15 cellular contexts compared by ENCODE assay signal in genomic region chr13:49399801-49400472, GRCh38. TPM values are rescaled to one million over a fixed set of nuclear protein-coding genes. Genes with fewer than 3 reads are reported as not detected.
DNase-seq lines count a peak whose midpoint lies in the region; ATAC-seq and TF ChIP-seq lines count a peak whose summit lies in the region.
"Had no signal": no experiment of that assay in that cellular context is flagged by ENCODE, and none has a peak within 500 bp of the region (broad histone marks: within the 10 kb centered on the region; RNA-seq: fewer than 3 reads in every experiment).

No MANE protein-coding gene starts in this region.

- H3K4me1 Mint-ChIP-seq in Caco-2 (ENCODE audit: low read depth, unreplicated experiment) = peaks cover 4% of the 10 kb centered on the region
- no peaks in the 10 kb centered on the region for H3K4me1 Mint-ChIP-seq in activated T-cell treated with anti-CD3 and anti-CD28 coated beads, Interleukin-2, amount 50 U/mL, for 4 hours (ENCODE audit: low read depth)
- H3K4me1 Mint-ChIP-seq: stimulated activated naive CD8-positive, alpha-beta T cell treated with anti-CD3 and anti-CD28 coated beads, Interleukin-15, amount 100 ng/mL, for 72 hours had no signal

- no peak overlapping the region; the same call in 1 of the 2 replicates for H2AFZ ChIP-seq in PC-9

- H3K9me3 Mint-ChIP-seq in Caco-2 (ENCODE audit: unreplicated experiment) = peaks cover 17% of the 10 kb centered on the region
- H3K9me3 Mint-ChIP-seq in activated T-cell treated with anti-CD3 and anti-CD28 coated beads, Interleukin-2, amount 50 U/mL, for 4 hours = peaks cover 13% of the 10 kb centered on the region

- no peaks in the 10 kb centered on the region for H3K27me3 Mint-ChIP-seq in Caco-2 (ENCODE audit: insufficient read depth, unreplicated experiment)
- no peaks in the 10 kb centered on the region for H3K27me3 Mint-ChIP-seq in activated T-cell treated with anti-CD3 and anti-CD28 coated beads, Interleukin-2, amount 50 U/mL, for 4 hours (ENCODE audit: low read depth)
- H3K27me3 Mint-ChIP-seq: stimulated activated naive CD8-positive, alpha-beta T cell treated with anti-CD3 and anti-CD28 coated beads, Interleukin-15, amount 100 ng/mL, for 72 hours had no signal

- H3K27ac ChIP-seq in PC-9 (peak overlapping the region; percentile 84), right cardiac atrium (ENCODE audit: low read length) (no peak overlapping the region), sigmoid colon (peak overlapping the region; percentile 72 to 89 (median 86))

- DNase-seq in Caco-2 (peak in 1 of 2 experiments; percentile 36), PC-9 (peak in 1 of 2 experiments; percentile 93), right cardiac atrium (no peak), sigmoid colon (no peak), AG08396 (ENCODE audit: low spot score) (no peak), NOMO-1 treated with dmso at 0.1 percent for 144 hours (lab: John Stamatoyannopoulos, UW; ENCODE audit: unreplicated experiment) (no peak), D341Med (ENCODE audit: low spot score) (no peak)
- DNase-seq in activated T-cell treated with anti-CD3 and anti-CD28 coated beads, Interleukin-2, amount 50 U/mL, for 4 hours = no peak
- DNase-seq: activated CD4-positive, alpha-beta T cell treated with anti-CD3 and anti-CD28 coated beads, Interleukin-2, amount 50 U/mL, for 48 hours; head of caudate nucleus; MG63; NCI-H2107; NCI-H774; SHP77 treated with DMSO at 0.1 percent for 48 hours; stimulated activated naive CD8-positive, alpha-beta T cell treated with anti-CD3 and anti-CD28 coated beads, Interleukin-15, amount 100 ng/mL, for 72 hours had no signal

- TF ChIP-seq CTCF in Caco-2 (IDR thresholded peaks at IDR 0.05; ENCODE audit: insufficient read depth in 1 of 2, low read depth in 1 of 2, low read length in 1 of 2, severe bottlenecking in 1 of 2, unreplicated experiment in 1 of 2) (no peak), PC-9 (conservative IDR thresholded peaks at IDR 0.05) (no peak), sigmoid colon (IDR thresholded peaks at IDR 0.05) (no peak)

- H3K9me3 ChIP-seq in Caco-2 = peaks cover 5% of the 10 kb centered on the region
- H3K9me3 ChIP-seq in PC-9 (ENCODE audit: insufficient read depth, low read depth) = no peaks in the 10 kb centered on the region; the same call in 1 of the 2 replicates
- peaks cover 1% of the 10 kb centered on the region for H3K9me3 ChIP-seq in right cardiac atrium (ENCODE audit: control insufficient read depth, low read length)
- H3K9me3 ChIP-seq in sigmoid colon = peaks cover 0 to 4% (median 0%) of the 10 kb centered on the region in 4 donors

- peak overlapping the region; percentile 76 for H3K4me2 ChIP-seq in PC-9

- peaks cover 17% of the 10 kb centered on the region; the same call in 1 of the 2 replicates for H3F3A ChIP-seq in PC-9 (ENCODE audit: insufficient read depth, low read depth)

- H4K20me1 ChIP-seq in PC-9 (ENCODE audit: insufficient read depth) = no peaks in the 10 kb centered on the region

- BruUV-seq in Caco-2 (replicated peaks; lab: Mats Ljungman, UMichigan) (no TSS peak), PC-9 (replicated peaks; lab: Mats Ljungman, UMichigan) (no TSS peak)

- H3K4me1 ChIP-seq in Caco-2 = peaks cover 30% of the 10 kb centered on the region
- H3K4me1 ChIP-seq in PC-9 (replicated peaks; ENCODE audit: insufficient read depth) = peaks cover 35% of the 10 kb centered on the region
- H3K4me1 ChIP-seq in right cardiac atrium (ENCODE audit: control insufficient read depth, insufficient read depth, low read length) = no peaks in the 10 kb centered on the region
- peaks cover 0 to 51% (median 35%) of the 10 kb centered on the region in 4 donors for H3K4me1 ChIP-seq in sigmoid colon

- no peak for ATAC-seq in right cardiac atrium
- ATAC-seq in activated T-cell treated with anti-CD3 and anti-CD28 coated beads, Interleukin-2, amount 50 U/mL, for 4 hours = no peak
- ATAC-seq: stimulated activated naive CD8-positive, alpha-beta T cell treated with anti-CD3 and anti-CD28 coated beads, Interleukin-15, amount 100 ng/mL, for 72 hours had no signal

- no peaks in the 10 kb centered on the region for H3K27me3 ChIP-seq in Caco-2 (replicated peaks; ENCODE audit: control insufficient read depth, insufficient read depth, low read length)
- no peaks in the 10 kb centered on the region for H3K27me3 ChIP-seq in PC-9 (ENCODE audit: insufficient read depth, low read depth)
- H3K27me3 ChIP-seq in right cardiac atrium (ENCODE audit: control insufficient read depth, insufficient read depth) = no peaks in the 10 kb centered on the region
- H3K27me3 ChIP-seq in sigmoid colon = no peaks in the 10 kb centered on the region
- H3K27me3 ChIP-seq: MG63 had no signal

- TF ChIP-seq POLR2A in sigmoid colon (IDR thresholded peaks at IDR 0.05) = no peak

- H3K36me3 Mint-ChIP-seq in Caco-2 (ENCODE audit: insufficient read depth, unreplicated experiment) = peaks cover 6% of the 10 kb centered on the region
- peaks cover 16% of the 10 kb centered on the region for H3K36me3 Mint-ChIP-seq in activated T-cell treated with anti-CD3 and anti-CD28 coated beads, Interleukin-2, amount 50 U/mL, for 4 hours (ENCODE audit: insufficient read depth)

- intact Hi-C loops in Caco-2 (cut with micrococcal nuclease; ENCODE audit: unreplicated experiment) (loop anchor here (2.0 kb wide), 1 partner anchor 45 kb away; the partner anchor contains the start of genes CAB39L and SETDB2), PC-9 (cut with micrococcal nuclease; ENCODE audit: unreplicated experiment) (no loop called here), right cardiac atrium (cut with DNase I) (no loop called here), sigmoid colon (cut with DNase I) (loop anchor here (2.0 to 10.0 kb wide), 5 partner anchors 31 to 725 kb away; partner anchors contain the start of genes CAB39L and SETDB2)

- WGBS in right cardiac atrium = 54% methylated on average over 1 of the region's 1 CpG
- 16 to 65% methylated on average over 1 of the region's 1 CpG for WGBS in sigmoid colon, 2 donors

- H3K36me3 ChIP-seq in Caco-2 (ENCODE audit: control insufficient read depth, insufficient read depth, low read length) = no peaks in the 10 kb centered on the region
- H3K36me3 ChIP-seq in PC-9 (ENCODE audit: low read depth) = no peaks in the 10 kb centered on the region
- H3K36me3 ChIP-seq in sigmoid colon = no peaks in the 10 kb centered on the region
- H3K36me3 ChIP-seq: MG63 had no signal

- H3K27ac Mint-ChIP-seq in Caco-2 (ENCODE audit: unreplicated experiment) = peak overlapping the region; percentile 57
- H3K27ac Mint-ChIP-seq: stimulated activated naive CD8-positive, alpha-beta T cell treated with anti-CD3 and anti-CD28 coated beads, Interleukin-15, amount 100 ng/mL, for 72 hours had no signal

- CTCF ChIA-PET in Caco-2 (lab: Charles Lee) = no interaction called here
- CTCF ChIA-PET in PC-9 (lab: Charles Lee) = no interaction called here

- H3K4me3 Mint-ChIP-seq in Caco-2 (ENCODE audit: unreplicated experiment) = peak overlapping the region; percentile 72
- H3K4me3 Mint-ChIP-seq in activated T-cell treated with anti-CD3 and anti-CD28 coated beads, Interleukin-2, amount 50 U/mL, for 4 hours = no peak overlapping the region
- H3K4me3 Mint-ChIP-seq: stimulated activated naive CD8-positive, alpha-beta T cell treated with anti-CD3 and anti-CD28 coated beads, Interleukin-15, amount 100 ng/mL, for 72 hours had no signal

- TF ChIP-seq EP300 in sigmoid colon (IDR thresholded peaks at IDR 0.05) = no peak

- H3K4me3 ChIP-seq in Caco-2 (ENCODE audit: low read depth, low read length) (peak overlapping the region; percentile 33), PC-9 (peak overlapping the region; percentile 42; the same call in 1 of the 2 replicates), right cardiac atrium (ENCODE audit: low read length) (peak overlapping the region; percentile 71), sigmoid colon (peak overlapping the region; percentile 42 to 56 (median 52))
- H3K4me3 ChIP-seq: MG63 had no signal

- peaks cover 6% of the 10 kb centered on the region; the same call in 1 of the 2 replicates for H3K79me2 ChIP-seq in PC-9 (ENCODE audit: low read depth)

- H3K9me2 ChIP-seq in PC-9 (ENCODE audit: insufficient read depth) = no peaks in the 10 kb centered on the region

- POLR2A ChIA-PET in Caco-2 (lab: Charles Lee) (interaction anchor here (1.2 kb wide), 1 partner anchor 44 kb away, joined by 6 read pairs; the partner anchor contains the start of genes CAB39L and SETDB2), PC-9 (lab: Charles Lee; ENCODE audit: unreplicated experiment) (interaction anchor here (0.6 kb wide), 1 partner anchor 1110 kb away, joined by 6 read pairs; no protein-coding TSS in a partner anchor)

RNA-seq across cellular contexts. Expression of gene CAB39L, which starts 43.9 kb away (rescaled TPM):
- total RNA-seq in Caco-2 (2022) (40.6 and 48.6 TPM in 2 replicates), PC-9 (2021) (10.2 and 10.7 TPM in 2 replicates), right cardiac atrium (10 to 100 TPM; 24.6 to 31.7 (median 28.2) TPM), sigmoid colon (100 to 1,000 TPM; 121 to 180 (median 150) TPM)
- polyA plus RNA-seq in right cardiac atrium (15.4 TPM), sigmoid colon (10 to 100 TPM in 1 of 3 donors, 1 to 10 TPM in 2; 5.5 to 15.6 (median 7.2) TPM)
- total RNA-seq in activated T-cell treated with anti-CD3 and anti-CD28 coated beads, Interleukin-2, amount 50 U/mL, for 4 hours = 1 to 10 TPM; 3.0 to 3.3 (median 3.2) TPM

RNA-seq across cellular contexts. Expression of gene SETDB2, which starts 44.1 kb away (rescaled TPM):
- 14.7 and 15.5 TPM in 2 replicates for total RNA-seq in Caco-2 (2022)
- total RNA-seq in PC-9 (2021) = 5.2 and 6.9 TPM in 2 replicates
- 10 to 100 TPM; 13.1 to 18.6 (median 16.0) TPM for total RNA-seq in right cardiac atrium
- 5.0 TPM for polyA plus RNA-seq in right cardiac atrium
- total RNA-seq in sigmoid colon = 10 to 100 TPM in 3 of 4 donors, 1 to 10 TPM in 1; 7.5 to 12.5 (median 11.2) TPM
- 1 to 10 TPM; 3.6 to 4.9 (median 4.9) TPM for polyA plus RNA-seq in sigmoid colon
- total RNA-seq in activated T-cell treated with anti-CD3 and anti-CD28 coated beads, Interleukin-2, amount 50 U/mL, for 4 hours = 10 to 100 TPM in 1 of 3 donors, 1 to 10 TPM in 2; 7.8 to 10.0 (median 9.6) TPM

Comparison
In these comparisons a context has a peak if more than half of its experiments do, and no peak if none do; other contexts are left out.
1. intact Hi-C loops: an anchor here in Caco-2 (2.0 kb wide) and sigmoid colon (2.0 to 10.0 kb wide); none called in PC-9 and right cardiac atrium.